2 cellular contexts compared by ENCODE assay signal in genomic region chr6:13215390-13215789, GRCh38.
A peak's percentile ranks its signal among the peaks of the same experiment; 100 is the strongest.
TF ChIP-seq lines count a peak whose summit lies in the region.

No MANE protein-coding gene starts in this region.

TF ChIP-seq in HepG2, 621 proteins besides CTCF, POLR2A, EP300 and RAD21:
- no peak for TF ChIP-seq ZFP36 (IDR thresholded peaks at IDR 0.05; ENCODE audit: borderline replicate concordance, low read depth, low read length, partially characterized antibody)
- peak; percentile 36; the same call in 1 of the 2 replicates for TF ChIP-seq CREB1 (IDR thresholded peaks at IDR 0.05)
- TF ChIP-seq CREB1 (CRISPR knock-in tag; IDR thresholded peaks at IDR 0.05): no peak
- no peak for TF ChIP-seq ZNF552 (CRISPR knock-in tag; IDR thresholded peaks at IDR 0.05; ENCODE audit: borderline replicate concordance)
- TF ChIP-seq ATF7 (IDR thresholded peaks at IDR 0.05): peak; percentile 61
- TF ChIP-seq ATF7 (CRISPR knock-in tag; IDR thresholded peaks at IDR 0.05): no peak
TF ChIP-seq in HepG2: peak in this region for 2.

TF ChIP-seq in K562, 482 proteins besides CTCF, POLR2A, EP300 and RAD21:
- TF ChIP-seq HNRNPH1 (optimal IDR thresholded peaks at IDR 0.05; ENCODE audit: low read depth, low read length): no peak
- no peak for TF ChIP-seq MEF2D (tag; conservative IDR thresholded peaks at IDR 0.05; ENCODE audit: low read depth)
- TF ChIP-seq CBX2 (IDR thresholded peaks at IDR 0.05; ENCODE audit: insufficient read depth, low read length, poor library complexity, severe bottlenecking): no peak
- TF ChIP-seq ZNF79 (CRISPR knock-in tag; IDR thresholded peaks at IDR 0.05; ENCODE audit: low read depth): no peak
- TF ChIP-seq, protein P1, sequence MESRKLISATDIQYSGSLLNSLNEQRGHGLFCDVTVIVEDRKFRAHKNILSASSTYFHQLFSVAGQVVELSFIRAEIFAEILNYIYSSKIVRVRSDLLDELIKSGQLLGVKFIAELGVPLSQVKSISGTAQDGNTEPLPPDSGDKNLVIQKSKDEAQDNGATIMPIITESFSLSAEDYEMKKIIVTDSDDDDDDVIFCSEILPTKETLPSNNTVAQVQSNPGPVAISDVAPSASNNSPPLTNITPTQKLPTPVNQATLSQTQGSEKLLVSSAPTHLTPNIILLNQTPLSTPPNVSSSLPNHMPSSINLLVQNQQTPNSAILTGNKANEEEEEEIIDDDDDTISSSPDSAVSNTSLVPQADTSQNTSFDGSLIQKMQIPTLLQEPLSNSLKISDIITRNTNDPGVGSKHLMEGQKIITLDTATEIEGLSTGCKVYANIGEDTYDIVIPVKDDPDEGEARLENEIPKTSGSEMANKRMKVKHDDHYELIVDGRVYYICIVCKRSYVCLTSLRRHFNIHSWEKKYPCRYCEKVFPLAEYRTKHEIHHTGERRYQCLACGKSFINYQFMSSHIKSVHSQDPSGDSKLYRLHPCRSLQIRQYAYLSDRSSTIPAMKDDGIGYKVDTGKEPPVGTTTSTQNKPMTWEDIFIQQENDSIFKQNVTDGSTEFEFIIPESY (CRISPR knock-in tag; IDR thresholded peaks at IDR 0.05): no peak
- TF ChIP-seq ZNF431 (CRISPR knock-in tag; IDR thresholded peaks at IDR 0.05): no peak
- no peak for TF ChIP-seq CEBPG (CRISPR knock-in tag; IDR thresholded peaks at IDR 0.05)
- TF ChIP-seq CEBPG (tag; conservative IDR thresholded peaks at IDR 0.05 in 1 of 2, IDR thresholded peaks at IDR 0.05 in 1 of 2): peak in 1 of 2 experiments; percentile 55; a peak in 2 of 4 replicates
- no peak for TF ChIP-seq RBM14 (IDR thresholded peaks at IDR 0.05; ENCODE audit: borderline replicate concordance, insufficient read depth, low read depth, low read length)
- TF ChIP-seq ZNF583 (CRISPR knock-in tag; IDR thresholded peaks at IDR 0.05): no peak
- TF ChIP-seq, protein P2, sequence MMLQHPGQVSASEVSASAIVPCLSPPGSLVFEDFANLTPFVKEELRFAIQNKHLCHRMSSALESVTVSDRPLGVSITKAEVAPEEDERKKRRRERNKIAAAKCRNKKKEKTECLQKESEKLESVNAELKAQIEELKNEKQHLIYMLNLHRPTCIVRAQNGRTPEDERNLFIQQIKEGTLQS (IDR thresholded peaks at IDR 0.05): peak; percentile 76
- TF ChIP-seq, protein P2 (CRISPR knock-in tag; conservative IDR thresholded peaks at IDR 0.05): no peak
- TF ChIP-seq, protein P3, sequence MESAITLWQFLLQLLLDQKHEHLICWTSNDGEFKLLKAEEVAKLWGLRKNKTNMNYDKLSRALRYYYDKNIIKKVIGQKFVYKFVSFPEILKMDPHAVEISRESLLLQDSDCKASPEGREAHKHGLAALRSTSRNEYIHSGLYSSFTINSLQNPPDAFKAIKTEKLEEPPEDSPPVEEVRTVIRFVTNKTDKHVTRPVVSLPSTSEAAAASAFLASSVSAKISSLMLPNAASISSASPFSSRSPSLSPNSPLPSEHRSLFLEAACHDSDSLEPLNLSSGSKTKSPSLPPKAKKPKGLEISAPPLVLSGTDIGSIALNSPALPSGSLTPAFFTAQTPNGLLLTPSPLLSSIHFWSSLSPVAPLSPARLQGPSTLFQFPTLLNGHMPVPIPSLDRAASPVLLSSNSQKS (CRISPR knock-in tag; IDR thresholded peaks at IDR 0.05): no peak
- TF ChIP-seq SMAD3 (CRISPR knock-in tag; conservative IDR thresholded peaks at IDR 0.05): no peak
TF ChIP-seq in K562: peak in this region for 2.
